ENCODE assay signal across 10 cellular contexts in genomic region chr11:83054904-83055380, GRCh38. TPM values are rescaled to one million over a fixed set of nuclear protein-coding genes. Genes with fewer than 3 reads are reported as not detected.
DNase-seq lines count a peak whose midpoint lies in the region; ATAC-seq and TF ChIP-seq lines count a peak whose summit lies in the region.
"Had no signal": no experiment of that assay in that cellular context is flagged by ENCODE, and none has a peak within 500 bp of the region (broad histone marks: within the 10 kb centered on the region; RNA-seq: fewer than 3 reads in every experiment).

No MANE protein-coding gene starts in this region.

- no TSS peak for BruUV-seq in MCF 10A (replicated peaks; lab: Mats Ljungman, UMichigan)

- no peak overlapping the region for H3K27ac Mint-ChIP-seq in MCF 10A (ENCODE audit: low read depth, unreplicated experiment)

- no peaks in the 10 kb centered on the region for H3K36me3 Mint-ChIP-seq in MCF 10A (ENCODE audit: insufficient read depth, unreplicated experiment)

- H3K4me3 Mint-ChIP-seq in MCF 10A (ENCODE audit: unreplicated experiment), result no peak overlapping the region

- H3K4me3 ChIP-seq in breast epithelium, result no peak overlapping the region
- H3K4me3 ChIP-seq in SJCRH30, result no peak overlapping the region

- H3K27me3 Mint-ChIP-seq in MCF 10A (ENCODE audit: insufficient read depth, unreplicated experiment), result no peaks in the 10 kb centered on the region

- POLR2A ChIA-PET in MCF 10A (lab: Yijun Ruan, JAX), result interaction anchor here (1.1 to 1.7 kb wide), 2 partner anchors 16 to 21 kb away, joined by 4 to 23 read pairs; partner anchors contain the start of gene RAB30

- no peak overlapping the region for H3K27ac ChIP-seq in breast epithelium
- no peak overlapping the region for H3K27ac ChIP-seq in SJCRH30
- H3K27ac ChIP-seq: neutrophil had no signal

- H3K9me3 ChIP-seq in breast epithelium (no peaks in the 10 kb centered on the region), SJCRH30 (replicated peaks) (no peaks in the 10 kb centered on the region)
- H3K9me3 ChIP-seq: neutrophil had no signal

- DNase-seq in MCF 10A (ENCODE audit: unreplicated experiment) (peak; percentile 24), breast epithelium (ENCODE audit: low spot score in 2 of 2) (no peak), SHP77 (lab: John Stamatoyannopoulos, UW) (peak; percentile 64 to 66), SW 1271 (lab: John Stamatoyannopoulos, UW) (no peak), SJCRH30 (no peak), cerebellar nuclear complex (lab: John Stamatoyannopoulos, UW) (no peak)
- DNase-seq: NCI-H526 treated with DMSO at 0.1 percent for 48 hours had no signal

- H3K36me3 ChIP-seq in breast epithelium, result no peaks in the 10 kb centered on the region
- H3K36me3 ChIP-seq in SJCRH30, result no peaks in the 10 kb centered on the region
- H3K36me3 ChIP-seq: neutrophil had no signal

- H3K4me1 ChIP-seq in breast epithelium, result peaks cover 0 to 4% of the 10 kb centered on the region in 2 donors
- peaks cover 27% of the 10 kb centered on the region for H3K4me1 ChIP-seq in SJCRH30

- ATAC-seq in HG03460 (IDR thresholded peaks at IDR 0.05; ENCODE audit: unreplicated experiment), result peak; percentile 54
- no peak for ATAC-seq in GM21786 (IDR thresholded peaks at IDR 0.05; ENCODE audit: unreplicated experiment)

- H3K9me3 Mint-ChIP-seq in MCF 10A (ENCODE audit: unreplicated experiment), result no peaks in the 10 kb centered on the region

- TF ChIP-seq POLR2A in breast epithelium (IDR thresholded peaks at IDR 0.05), result no peak

- intact Hi-C loops in MCF 10A (cut with micrococcal nuclease), result no loop called here
- intact Hi-C loops in breast epithelium (cut with DNase I; ENCODE audit: low total_unique reads), result no loop called here

- H3K27me3 ChIP-seq in breast epithelium, result no peaks in the 10 kb centered on the region
- no peaks in the 10 kb centered on the region for H3K27me3 ChIP-seq in SJCRH30

- H3K4me1 Mint-ChIP-seq in MCF 10A (ENCODE audit: insufficient read depth, unreplicated experiment), result peaks cover 41% of the 10 kb centered on the region

- CTCF ChIA-PET in MCF 10A (lab: Yijun Ruan, JAX), result interaction anchor here (0.6 to 0.7 kb wide), 2 partner anchors 40 to 187 kb away, joined by 3 to 4 read pairs; no protein-coding TSS in a partner anchor

- TF ChIP-seq CTCF in MCF 10A (IDR thresholded peaks at IDR 0.05; ENCODE audit: unreplicated experiment) (no peak), breast epithelium (IDR thresholded peaks at IDR 0.05) (no peak)

RNA-seq across cellular contexts. Expression of gene RAB30, which starts 16.8 kb away (rescaled TPM):
- total RNA-seq in MCF 10A (2022) (12.5 and 13.2 TPM in 2 replicates), breast epithelium (10 to 100 TPM; 20.3 to 26.6 (median 24.2) TPM)
- total RNA-seq in SJCRH30 (2014; rRNA removed; shearing (Covaris generic)), result 8.0 and 8.2 TPM in 2 replicates

Comparison
In these comparisons a context has a peak if more than half of its experiments do, and no peak if none do; other contexts are left out.
1. DNase-seq: peak in MCF 10A (single experiment) and SHP77 (2 of 2); none in breast epithelium (0 of 2), SW 1271 (0 of 2), SJCRH30 (0 of 2) and cerebellar nuclear complex (0 of 2).